ENCODE assay signal across 1 cellular context in the genomic region with DNA sequence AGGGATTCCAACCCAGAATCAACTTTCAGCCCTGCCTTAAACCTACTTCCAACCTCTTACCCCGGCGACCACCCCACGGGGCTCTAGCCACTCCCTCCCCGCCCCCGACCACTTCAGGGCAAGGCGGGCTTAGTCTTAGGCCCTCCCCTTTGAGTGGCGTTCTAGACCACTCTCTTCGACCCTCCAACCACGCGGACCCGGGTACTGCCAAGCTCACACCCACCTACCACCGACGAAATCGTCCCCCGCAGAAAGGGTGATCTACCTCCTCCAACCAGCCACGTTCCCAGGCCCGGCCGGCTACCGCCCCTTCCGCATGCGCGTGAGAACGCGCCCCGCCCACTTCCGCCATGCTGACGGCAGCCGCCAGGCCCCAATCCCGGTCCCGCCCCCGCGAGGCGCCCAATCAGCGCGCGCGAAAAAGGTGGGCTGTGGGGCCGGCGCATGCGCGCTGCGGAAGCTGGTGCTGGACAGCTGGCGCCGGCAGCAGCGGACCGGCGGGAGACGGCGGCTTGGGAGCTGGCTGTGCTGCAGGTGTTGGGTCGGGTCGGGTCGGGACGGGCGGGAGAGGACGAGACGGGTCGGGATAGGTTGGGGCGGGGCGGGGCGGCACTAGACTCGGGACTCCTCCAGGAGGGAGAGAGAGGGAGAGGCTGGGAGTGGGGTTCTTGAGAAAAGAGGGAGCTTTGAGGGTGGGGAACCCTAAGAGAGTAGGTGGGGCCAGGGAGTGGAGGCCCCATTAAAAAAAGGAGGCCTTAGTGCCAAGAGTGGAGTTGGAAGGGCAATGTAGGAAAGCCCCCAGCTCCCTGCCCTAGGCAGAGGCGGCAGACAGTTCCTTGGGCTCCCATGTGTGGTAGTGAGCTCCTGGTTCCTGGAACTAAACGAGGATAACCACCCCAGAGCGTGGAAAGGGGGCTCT.
A peak's percentile ranks its signal among the peaks of the same experiment; 100 is the strongest.
TF ChIP-seq lines count a peak whose summit lies in the region.

A gene with protein sequence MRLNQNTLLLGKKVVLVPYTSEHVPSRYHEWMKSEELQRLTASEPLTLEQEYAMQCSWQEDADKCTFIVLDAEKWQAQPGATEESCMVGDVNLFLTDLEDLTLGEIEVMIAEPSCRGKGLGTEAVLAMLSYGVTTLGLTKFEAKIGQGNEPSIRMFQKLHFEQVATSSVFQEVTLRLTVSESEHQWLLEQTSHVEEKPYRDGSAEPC (minus strand): TSS at position 302 of the 919 bp plus-strand sequence. CDS start 647 bp downstream, outside the sequence.

TF ChIP-seq in neural cell, 6 proteins besides CTCF, POLR2A, EP300 and RAD21:
- TF ChIP-seq, protein P1, sequence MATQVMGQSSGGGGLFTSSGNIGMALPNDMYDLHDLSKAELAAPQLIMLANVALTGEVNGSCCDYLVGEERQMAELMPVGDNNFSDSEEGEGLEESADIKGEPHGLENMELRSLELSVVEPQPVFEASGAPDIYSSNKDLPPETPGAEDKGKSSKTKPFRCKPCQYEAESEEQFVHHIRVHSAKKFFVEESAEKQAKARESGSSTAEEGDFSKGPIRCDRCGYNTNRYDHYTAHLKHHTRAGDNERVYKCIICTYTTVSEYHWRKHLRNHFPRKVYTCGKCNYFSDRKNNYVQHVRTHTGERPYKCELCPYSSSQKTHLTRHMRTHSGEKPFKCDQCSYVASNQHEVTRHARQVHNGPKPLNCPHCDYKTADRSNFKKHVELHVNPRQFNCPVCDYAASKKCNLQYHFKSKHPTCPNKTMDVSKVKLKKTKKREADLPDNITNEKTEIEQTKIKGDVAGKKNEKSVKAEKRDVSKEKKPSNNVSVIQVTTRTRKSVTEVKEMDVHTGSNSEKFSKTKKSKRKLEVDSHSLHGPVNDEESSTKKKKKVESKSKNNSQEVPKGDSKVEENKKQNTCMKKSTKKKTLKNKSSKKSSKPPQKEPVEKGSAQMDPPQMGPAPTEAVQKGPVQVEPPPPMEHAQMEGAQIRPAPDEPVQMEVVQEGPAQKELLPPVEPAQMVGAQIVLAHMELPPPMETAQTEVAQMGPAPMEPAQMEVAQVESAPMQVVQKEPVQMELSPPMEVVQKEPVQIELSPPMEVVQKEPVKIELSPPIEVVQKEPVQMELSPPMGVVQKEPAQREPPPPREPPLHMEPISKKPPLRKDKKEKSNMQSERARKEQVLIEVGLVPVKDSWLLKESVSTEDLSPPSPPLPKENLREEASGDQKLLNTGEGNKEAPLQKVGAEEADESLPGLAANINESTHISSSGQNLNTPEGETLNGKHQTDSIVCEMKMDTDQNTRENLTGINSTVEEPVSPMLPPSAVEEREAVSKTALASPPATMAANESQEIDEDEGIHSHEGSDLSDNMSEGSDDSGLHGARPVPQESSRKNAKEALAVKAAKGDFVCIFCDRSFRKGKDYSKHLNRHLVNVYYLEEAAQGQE (IDR thresholded peaks at IDR 0.05; ENCODE audit: borderline replicate concordance) = no peak
- TF ChIP-seq POLR2AphosphoS5 (IDR thresholded peaks at IDR 0.05) (peak; percentile 85), MXI1 (conservative IDR thresholded peaks at IDR 0.05; ENCODE audit: poor library complexity, severe bottlenecking) (peak; percentile 92), TAF1 (IDR thresholded peaks at IDR 0.05; ENCODE audit: low read depth) (no peak)
